Comparison of ENCODE assay signal across 26 cellular contexts in genomic region chr1:231446138-231446537, GRCh38.
"Had no signal": no experiment of that assay in that cellular context is flagged by ENCODE, and none has a peak within 500 bp of the region (broad histone marks: within the 10 kb centered on the region; RNA-seq: fewer than 3 reads in every experiment).

No MANE protein-coding gene starts in this region.

- H3K4me1 ChIP-seq: foreskin keratinocyte, gastroesophageal sphincter, heart left ventricle, left lung, parathyroid adenoma, right atrium auricular region, suprapubic skin had no signal

- FAIRE-seq: colon, kidney had no signal

- H3K27ac ChIP-seq: dorsolateral prefrontal cortex, epithelial cell of prostate, foreskin keratinocyte, gastroesophageal sphincter, heart left ventricle, hepatocyte, left lung, parathyroid adenoma, right atrium auricular region, suprapubic skin had no signal

- DNase-seq: dorsolateral prefrontal cortex; effector CD4-positive, alpha-beta T cell; foreskin keratinocyte; heart left ventricle; kidney; left lung; mesenchymal stem cell; mucosa of descending colon; naive B cell; stimulated activated CD4-positive, alpha-beta T cell treated with anti-CD3 and anti-CD28 coated beads, Interleukin-12 subunit alpha, Interleukin-12 subunit beta, amount 100 ng/mL, for 4 hours; stimulated activated CD4-positive, alpha-beta T cell treated with anti-CD3 and anti-CD28 coated beads, Interleukin-1b, Interleukin-23, amount 100 ng/mL, for 48 hours; stimulated activated CD4-positive, alpha-beta T cell treated with anti-CD3 and anti-CD28 coated beads, Interleukin-4, amount 100 ng/mL, for 1 hour; stimulated activated CD8-positive, alpha-beta memory T cell treated with anti-CD3 and anti-CD28 coated beads, Interleukin-4, amount 100 ng/mL, for 48 hours; stimulated activated naive CD4-positive, alpha-beta T cell; stimulated activated naive CD8-positive, alpha-beta T cell treated with anti-CD3 and anti-CD28 coated beads, Interleukin-15, amount 100 ng/mL, for 72 hours had no signal

- ATAC-seq: esophagus mucosa; foreskin keratinocyte; gastroesophageal sphincter; heart left ventricle; left lung; mucosa of descending colon; natural killer cell treated with Interleukin-12 subunit alpha and Interleukin-12 subunit beta and Interleukin-15 and Interleukin-18, amount 100 ng/mL, for 72 hours; sciatic nerve; stimulated activated naive CD8-positive, alpha-beta T cell treated with anti-CD3 and anti-CD28 coated beads, Interleukin-15, amount 100 ng/mL, for 72 hours had no signal

- H3K36me3 ChIP-seq: gastroesophageal sphincter, heart left ventricle, left lung, right atrium auricular region, suprapubic skin had no signal

- H3K4me3 ChIP-seq: dorsolateral prefrontal cortex, gastroesophageal sphincter, heart left ventricle, hepatocyte, left lung, mucosa of descending colon, right atrium auricular region, smooth muscle cell, suprapubic skin had no signal

- H3K9me3 ChIP-seq: mucosa of descending colon, suprapubic skin had no signal
